Comparison of ENCODE assay signal across 1 cellular context in genomic region chr2:231701456-231702373, GRCh38.
TF ChIP-seq lines count a peak whose summit lies in the region.

No MANE protein-coding gene starts in this region.

TF ChIP-seq in HepG2, 621 proteins besides CTCF, POLR2A, EP300 and RAD21 (continued from another document):
- TF ChIP-seq, protein P1, sequence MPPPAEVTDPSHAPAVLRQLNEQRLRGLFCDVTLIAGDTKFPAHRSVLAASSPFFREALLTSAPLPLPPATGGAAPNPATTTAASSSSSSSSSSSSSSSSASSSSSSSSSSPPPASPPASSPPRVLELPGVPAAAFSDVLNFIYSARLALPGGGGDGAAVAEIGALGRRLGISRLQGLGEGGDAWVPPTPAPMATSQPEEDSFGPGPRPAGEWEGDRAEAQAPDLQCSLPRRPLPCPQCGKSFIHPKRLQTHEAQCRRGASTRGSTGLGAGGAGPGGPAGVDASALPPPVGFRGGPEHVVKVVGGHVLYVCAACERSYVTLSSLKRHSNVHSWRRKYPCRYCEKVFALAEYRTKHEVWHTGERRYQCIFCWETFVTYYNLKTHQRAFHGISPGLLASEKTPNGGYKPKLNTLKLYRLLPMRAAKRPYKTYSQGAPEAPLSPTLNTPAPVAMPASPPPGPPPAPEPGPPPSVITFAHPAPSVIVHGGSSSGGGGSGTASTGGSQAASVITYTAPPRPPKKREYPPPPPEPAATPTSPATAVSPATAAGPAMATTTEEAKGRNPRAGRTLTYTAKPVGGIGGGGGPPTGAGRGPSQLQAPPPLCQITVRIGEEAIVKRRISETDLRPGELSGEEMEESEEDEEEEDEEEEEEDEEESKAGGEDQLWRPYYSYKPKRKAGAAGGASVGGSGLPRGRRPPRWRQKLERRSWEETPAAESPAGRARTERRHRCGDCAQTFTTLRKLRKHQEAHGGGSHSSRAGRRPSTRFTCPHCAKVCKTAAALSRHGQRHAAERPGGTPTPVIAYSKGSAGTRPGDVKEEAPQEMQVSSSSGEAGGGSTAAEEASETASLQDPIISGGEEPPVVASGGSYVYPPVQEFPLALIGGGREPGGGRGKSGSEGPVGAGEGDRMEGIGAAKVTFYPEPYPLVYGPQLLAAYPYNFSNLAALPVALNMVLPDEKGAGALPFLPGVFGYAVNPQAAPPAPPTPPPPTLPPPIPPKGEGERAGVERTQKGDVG (CRISPR knock-in tag; IDR thresholded peaks at IDR 0.05; ENCODE audit: borderline replicate concordance), result 0 out of 2 replicates have a peak, but pooled peaks have one; percentile 38
- TF ChIP-seq, protein P2, sequence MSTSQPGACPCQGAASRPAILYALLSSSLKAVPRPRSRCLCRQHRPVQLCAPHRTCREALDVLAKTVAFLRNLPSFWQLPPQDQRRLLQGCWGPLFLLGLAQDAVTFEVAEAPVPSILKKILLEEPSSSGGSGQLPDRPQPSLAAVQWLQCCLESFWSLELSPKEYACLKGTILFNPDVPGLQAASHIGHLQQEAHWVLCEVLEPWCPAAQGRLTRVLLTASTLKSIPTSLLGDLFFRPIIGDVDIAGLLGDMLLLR (CRISPR knock-in tag; IDR thresholded peaks at IDR 0.05), result no peak
- no peak for TF ChIP-seq ZNF780A (CRISPR knock-in tag; IDR thresholded peaks at IDR 0.05)
- TF ChIP-seq, protein P3, sequence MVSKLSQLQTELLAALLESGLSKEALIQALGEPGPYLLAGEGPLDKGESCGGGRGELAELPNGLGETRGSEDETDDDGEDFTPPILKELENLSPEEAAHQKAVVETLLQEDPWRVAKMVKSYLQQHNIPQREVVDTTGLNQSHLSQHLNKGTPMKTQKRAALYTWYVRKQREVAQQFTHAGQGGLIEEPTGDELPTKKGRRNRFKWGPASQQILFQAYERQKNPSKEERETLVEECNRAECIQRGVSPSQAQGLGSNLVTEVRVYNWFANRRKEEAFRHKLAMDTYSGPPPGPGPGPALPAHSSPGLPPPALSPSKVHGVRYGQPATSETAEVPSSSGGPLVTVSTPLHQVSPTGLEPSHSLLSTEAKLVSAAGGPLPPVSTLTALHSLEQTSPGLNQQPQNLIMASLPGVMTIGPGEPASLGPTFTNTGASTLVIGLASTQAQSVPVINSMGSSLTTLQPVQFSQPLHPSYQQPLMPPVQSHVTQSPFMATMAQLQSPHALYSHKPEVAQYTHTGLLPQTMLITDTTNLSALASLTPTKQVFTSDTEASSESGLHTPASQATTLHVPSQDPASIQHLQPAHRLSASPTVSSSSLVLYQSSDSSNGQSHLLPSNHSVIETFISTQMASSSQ (IDR thresholded peaks at IDR 0.05; ENCODE audit: low read depth), result no peak
- TF ChIP-seq, protein P3 (CRISPR knock-in tag; IDR thresholded peaks at IDR 0.05; ENCODE audit: borderline replicate concordance), result no peak
- peak; percentile 19; the same call in 1 of the 2 replicates for TF ChIP-seq ZNF777 (CRISPR knock-in tag; IDR thresholded peaks at IDR 0.05)
- TF ChIP-seq IKZF4 (CRISPR knock-in tag; IDR thresholded peaks at IDR 0.05; ENCODE audit: borderline replicate concordance, low read depth, not compliant biosample characterization), result peak; percentile 56
- TF ChIP-seq ATF1 (CRISPR knock-in tag; IDR thresholded peaks at IDR 0.05), result no peak
- peak; percentile 9; the same call in 1 of the 2 replicates for TF ChIP-seq WIZ (CRISPR knock-in tag; IDR thresholded peaks at IDR 0.05)
